ENCODE assay signal across 24 cellular contexts in genomic region chr6:14874975-14875677, GRCh38.
A peak's percentile ranks its signal among the peaks of the same experiment; 100 is the strongest.
DNase-seq lines count a peak whose midpoint lies in the region; ATAC-seq and TF ChIP-seq lines count a peak whose summit lies in the region.
"Had no signal": no experiment of that assay in that cellular context is flagged by ENCODE, and none has a peak within 500 bp of the region (broad histone marks: within the 10 kb centered on the region; RNA-seq: fewer than 3 reads in every experiment).

No MANE protein-coding gene starts in this region.

- no peak for DNase-seq in activated CD4-positive, alpha-beta T cell treated with anti-CD3 and anti-CD28 coated beads for 36 hours
- no peak for DNase-seq in activated CD4-positive, alpha-beta T cell treated with anti-CD3 and anti-CD28 coated beads, Interleukin-2, amount 50 U/mL, for 4 hours
- no peak for DNase-seq in OCI-LY7 (ENCODE audit: low spot score)
- DNase-seq in central memory CD8-positive, alpha-beta T cell (ENCODE audit: low spot score in 2 of 2), result no peak
- DNase-seq in left lobe of liver (ENCODE audit: low spot score), result no peak
- DNase-seq: activated CD4-positive, CD25-positive, alpha-beta regulatory T cell treated with anti-CD3 and anti-CD28 coated beads, Interleukin-2, amount 50 U/mL, for 72 hours; anterior cingulate cortex; C1 segment of cervical spinal cord; central memory CD4-positive, alpha-beta T cell; DMS 273 treated with DMSO at 0.1 percent for 48 hours; GF-D8; NCI-H146; NCI-H2171 treated with DMSO at 0.1 percent for 48 hours; NCI-H69; PC-9; SJCRH30; T1000 had no signal

- H3K9me3 ChIP-seq in BLaER1 (0 out of 2 replicates have a peak, but pooled peaks cover 3% of the 10 kb centered on the region), OCI-LY7 (ENCODE audit: low read length) (no peaks in the 10 kb centered on the region)
- H3K9me3 ChIP-seq: gastroesophageal sphincter, SJCRH30 had no signal

- H3K9ac ChIP-seq in BLaER1, result no peak overlapping the region
- H3K9ac ChIP-seq: parathyroid adenoma had no signal

- ATAC-seq in activated CD4-positive, alpha-beta T cell treated with anti-CD3 and anti-CD28 coated beads for 36 hours, result no peak
- no peak for ATAC-seq in central memory CD8-positive, alpha-beta T cell (replicated peaks; ENCODE audit: extremely low read depth, poor library complexity, severe bottlenecking)
- no peak for ATAC-seq in left lobe of liver
- ATAC-seq in GM21723 (IDR thresholded peaks at IDR 0.05; ENCODE audit: unreplicated experiment), result no peak
- no peak for ATAC-seq in GM18907 (IDR thresholded peaks at IDR 0.05; ENCODE audit: unreplicated experiment)
- ATAC-seq: esophagus mucosa, gastroesophageal sphincter had no signal

- no TSS peak for BruUV-seq in OCI-LY7 (replicated peaks; lab: Mats Ljungman, UMichigan)

- H3K36me3 ChIP-seq in BLaER1 (no peaks in the 10 kb centered on the region), OCI-LY7 (ENCODE audit: insufficient read depth, low read length) (no peaks in the 10 kb centered on the region)
- H3K36me3 ChIP-seq: gastroesophageal sphincter, SJCRH30 had no signal

- peaks cover 50% of the 10 kb centered on the region for H3K4me1 ChIP-seq in BLaER1
- peaks cover 15% of the 10 kb centered on the region for H3K4me1 ChIP-seq in OCI-LY7 (ENCODE audit: insufficient read depth, low read length, poor library complexity, severe bottlenecking)
- H3K4me1 ChIP-seq: parathyroid adenoma had no signal

- CTCF ChIA-PET in activated CD4-positive, alpha-beta T cell treated with anti-CD3 and anti-CD28 coated beads for 36 hours (lab: Charles Lee), result interaction anchor here (0.6 to 1.3 kb wide), 5 partner anchors 15 to 1313 kb away, joined by 3 read pairs; no protein-coding TSS in a partner anchor
- CTCF ChIA-PET in OCI-LY7 (lab: Charles Lee; ENCODE audit: unreplicated experiment), result no interaction called here

- H4K20me1 ChIP-seq in BLaER1, result no peaks in the 10 kb centered on the region
- H4K20me1 ChIP-seq in OCI-LY7 (ENCODE audit: insufficient read depth, low read length), result no peaks in the 10 kb centered on the region

- peak overlapping the region; percentile 99 for H3K27ac Mint-ChIP-seq in activated CD4-positive, alpha-beta T cell treated with anti-CD3 and anti-CD28 coated beads for 36 hours
- peak overlapping the region; percentile 84 for H3K27ac Mint-ChIP-seq in central memory CD8-positive, alpha-beta T cell (ENCODE audit: low read depth)
- H3K27ac Mint-ChIP-seq: type B pancreatic cell had no signal

- H3K4me3 Mint-ChIP-seq in activated CD4-positive, alpha-beta T cell treated with anti-CD3 and anti-CD28 coated beads for 36 hours, result peak overlapping the region; percentile 47
- no peak overlapping the region for H3K4me3 Mint-ChIP-seq in central memory CD8-positive, alpha-beta T cell
- H3K4me3 Mint-ChIP-seq: type B pancreatic cell had no signal

- no peaks in the 10 kb centered on the region for H3K9me3 Mint-ChIP-seq in activated CD4-positive, alpha-beta T cell treated with anti-CD3 and anti-CD28 coated beads for 36 hours (ENCODE audit: low read depth)
- no peaks in the 10 kb centered on the region for H3K9me3 Mint-ChIP-seq in central memory CD8-positive, alpha-beta T cell

- H3K9me2 ChIP-seq in OCI-LY7 (ENCODE audit: insufficient read depth, low read length), result no peaks in the 10 kb centered on the region

- H3K4me2 ChIP-seq in BLaER1 (no peak overlapping the region), OCI-LY7 (ENCODE audit: low read length) (no peak overlapping the region)
- H3K4me2 ChIP-seq: PC-9 had no signal

- 0 out of 2 replicates have a peak overlapping the region, but pooled peaks have one; percentile 1 for H3K27ac ChIP-seq in BLaER1
- no peak overlapping the region for H3K27ac ChIP-seq in OCI-LY7 (ENCODE audit: low read depth, low read length, poor library complexity, severe bottlenecking)
- H3K27ac ChIP-seq: gastroesophageal sphincter, parathyroid adenoma, PC-9, SJCRH30 had no signal

- H3K4me1 Mint-ChIP-seq in activated CD4-positive, alpha-beta T cell treated with anti-CD3 and anti-CD28 coated beads for 36 hours, result peaks cover 82% of the 10 kb centered on the region
- peaks cover 21% of the 10 kb centered on the region for H3K4me1 Mint-ChIP-seq in central memory CD8-positive, alpha-beta T cell

- no peak for TF ChIP-seq CTCF in OCI-LY7 (conservative IDR thresholded peaks at IDR 0.05; ENCODE audit: low read length)

- H3K36me3 Mint-ChIP-seq in activated CD4-positive, alpha-beta T cell treated with anti-CD3 and anti-CD28 coated beads for 36 hours (ENCODE audit: low read depth), result peaks cover 7% of the 10 kb centered on the region
- peaks cover 6% of the 10 kb centered on the region for H3K36me3 Mint-ChIP-seq in central memory CD8-positive, alpha-beta T cell (ENCODE audit: insufficient read depth)
- H3K36me3 Mint-ChIP-seq: type B pancreatic cell had no signal

- H3K27me3 ChIP-seq in BLaER1, result no peaks in the 10 kb centered on the region
- H3K27me3 ChIP-seq: gastroesophageal sphincter, SJCRH30 had no signal

- no peaks in the 10 kb centered on the region for H3K79me2 ChIP-seq in OCI-LY7 (ENCODE audit: insufficient read depth, low read depth, low read length)
- H3K79me2 ChIP-seq: parathyroid adenoma had no signal

- no peaks in the 10 kb centered on the region for H3K27me3 Mint-ChIP-seq in activated CD4-positive, alpha-beta T cell treated with anti-CD3 and anti-CD28 coated beads for 36 hours
- no peaks in the 10 kb centered on the region for H3K27me3 Mint-ChIP-seq in central memory CD8-positive, alpha-beta T cell
- H3K27me3 Mint-ChIP-seq: type B pancreatic cell had no signal

- intact Hi-C loops in activated CD4-positive, alpha-beta T cell treated with anti-CD3 and anti-CD28 coated beads for 36 hours (cut with DNase I, micrococcal nuclease), result loop anchor here (1.0 to 5.0 kb wide), 14 partner anchors 16 to 663 kb away; no protein-coding TSS in a partner anchor
- intact Hi-C loops in OCI-LY7 (cut with micrococcal nuclease; ENCODE audit: unreplicated experiment), result no loop called here

- H3K4me3 ChIP-seq in BLaER1, result no peak overlapping the region
- no peak overlapping the region for H3K4me3 ChIP-seq in OCI-LY7 (ENCODE audit: low read depth, low read length, poor library complexity, severe bottlenecking)
- H3K4me3 ChIP-seq: gastroesophageal sphincter, PC-9, SJCRH30 had no signal

- POLR2A ChIA-PET in activated CD4-positive, alpha-beta T cell treated with anti-CD3 and anti-CD28 coated beads for 36 hours (lab: Charles Lee), result interaction anchor here (0.9 to 2.2 kb wide), 6 partner anchors 14 to 146 kb away, joined by 3 to 13 read pairs (median 4); no protein-coding TSS in a partner anchor
- POLR2A ChIA-PET in OCI-LY7 (lab: Charles Lee), result interaction anchor here (0.8 kb wide), 2 partner anchors 10 to 50 kb away, joined by 3 read pairs; no protein-coding TSS in a partner anchor

- H2AFZ ChIP-seq in OCI-LY7 (ENCODE audit: low read length), result peak overlapping the region; percentile 39; the same call in 1 of the 2 replicates
- H2AFZ ChIP-seq: parathyroid adenoma, PC-9 had no signal
